Comparison of ENCODE assay signal across 1 cellular context in genomic region chr1:186295980-186296379, GRCh38.
TF ChIP-seq lines count a peak whose summit lies in the region.

PRG4 (plus strand) TSS chr1:186296279.

TF ChIP-seq in IMR-90, 13 proteins besides CTCF, POLR2A, EP300 and RAD21:
- TF ChIP-seq, protein P1, sequence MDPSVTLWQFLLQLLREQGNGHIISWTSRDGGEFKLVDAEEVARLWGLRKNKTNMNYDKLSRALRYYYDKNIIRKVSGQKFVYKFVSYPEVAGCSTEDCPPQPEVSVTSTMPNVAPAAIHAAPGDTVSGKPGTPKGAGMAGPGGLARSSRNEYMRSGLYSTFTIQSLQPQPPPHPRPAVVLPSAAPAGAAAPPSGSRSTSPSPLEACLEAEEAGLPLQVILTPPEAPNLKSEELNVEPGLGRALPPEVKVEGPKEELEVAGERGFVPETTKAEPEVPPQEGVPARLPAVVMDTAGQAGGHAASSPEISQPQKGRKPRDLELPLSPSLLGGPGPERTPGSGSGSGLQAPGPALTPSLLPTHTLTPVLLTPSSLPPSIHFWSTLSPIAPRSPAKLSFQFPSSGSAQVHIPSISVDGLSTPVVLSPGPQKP (IDR thresholded peaks at IDR 0.05; ENCODE audit: borderline replicate concordance, low read depth, low read length), result no peak
- TF ChIP-seq RCOR1 (IDR thresholded peaks at IDR 0.05; ENCODE audit: insufficient replicate concordance, low read length) (no peak), CHD1 (IDR thresholded peaks at IDR 0.05; ENCODE audit: low read depth, low read length) (no peak), SMC3 (IDR thresholded peaks at IDR 0.05; ENCODE audit: low read depth, low read length) (no peak), MXI1 (IDR thresholded peaks at IDR 0.05; ENCODE audit: borderline replicate concordance, low read depth, low read length) (no peak), FOS (IDR thresholded peaks at IDR 0.05; ENCODE audit: low read depth, low read length) (no peak), MAFK (IDR thresholded peaks at IDR 0.05; ENCODE audit: low read depth, low read length) (no peak), CEBPB (IDR thresholded peaks at IDR 0.05; ENCODE audit: low read depth, low read length) (no peak), MAZ (IDR thresholded peaks at IDR 0.05; ENCODE audit: borderline replicate concordance, low read depth, low read length) (no peak), NFE2L2 (IDR thresholded peaks at IDR 0.05; ENCODE audit: low read depth, low read length) (no peak), BHLHE40 (IDR thresholded peaks at IDR 0.05; ENCODE audit: low read depth, low read length) (no peak)
TF ChIP-seq in IMR-90: peak in this region for 0.
